Comparison of ENCODE assay signal across 8 cellular contexts in genomic region chr16:85557976-85558589, GRCh38. TPM values are rescaled to one million over a fixed set of nuclear protein-coding genes. Genes with fewer than 3 reads are reported as not detected.
DNase-seq lines count a peak whose midpoint lies in the region; ATAC-seq, FAIRE-seq and TF ChIP-seq lines count a peak whose summit lies in the region.

No MANE protein-coding gene starts in this region.

- ATAC-seq in DND-41 (ENCODE audit: insufficient read depth, low read depth) (no peak), right lobe of liver (peak in 1 of 4 donors; percentile 16), HG02840 (IDR thresholded peaks at IDR 0.05; ENCODE audit: low FRiP score, unreplicated experiment) (no peak)

- H3K4me2 ChIP-seq in DND-41 (ENCODE audit: insufficient read depth, low read length): peak overlapping the region; percentile 75
- peak overlapping the region; percentile 99 for H3K4me2 ChIP-seq in astrocyte (ENCODE audit: low read length)

- H3K36me3 Mint-ChIP-seq in astrocyte (ENCODE audit: low read depth, unreplicated experiment): no peaks in the 10 kb centered on the region

- peak overlapping the region; percentile 55 for H3K27ac Mint-ChIP-seq in astrocyte (ENCODE audit: unreplicated experiment)

- H3K4me3 Mint-ChIP-seq in astrocyte (ENCODE audit: unreplicated experiment): peak overlapping the region; percentile 84

- H3K79me2 ChIP-seq in DND-41 (ENCODE audit: insufficient read depth, low read length) (peaks cover 84% of the 10 kb centered on the region), astrocyte (ENCODE audit: insufficient read depth, low read length) (peaks cover 52% of the 10 kb centered on the region)

- peaks cover 4% of the 10 kb centered on the region for H3K27me3 Mint-ChIP-seq in astrocyte (ENCODE audit: low read depth, unreplicated experiment)

- H4K20me1 ChIP-seq in DND-41 (ENCODE audit: insufficient read depth, low read length) (peaks cover 63% of the 10 kb centered on the region), astrocyte (ENCODE audit: insufficient read depth, low read length) (peaks cover 62% of the 10 kb centered on the region)

- H2AFZ ChIP-seq in DND-41 (ENCODE audit: low read depth, low read length) (no peak overlapping the region), astrocyte (ENCODE audit: low read depth, low read length) (no peak overlapping the region)

- FAIRE-seq in astrocyte (lab: Jason Lieb, UNC): no peak

- TF ChIP-seq POLR2A in right lobe of liver (IDR thresholded peaks at IDR 0.05): no peak

- H3K9me3 Mint-ChIP-seq in astrocyte (ENCODE audit: unreplicated experiment): no peaks in the 10 kb centered on the region

- H3K27me3 ChIP-seq in DND-41 (ENCODE audit: insufficient read depth, low read length, poor library complexity) (no peaks in the 10 kb centered on the region), astrocyte (ENCODE audit: insufficient read depth, low read length) (no peaks in the 10 kb centered on the region), right lobe of liver (no peaks in the 10 kb centered on the region)

- H3K9ac ChIP-seq in DND-41 (ENCODE audit: low read depth, low read length) (peak overlapping the region; percentile 97), astrocyte (ENCODE audit: low read length) (peak overlapping the region; percentile 80)

- H3K4me1 ChIP-seq in DND-41 (ENCODE audit: insufficient read depth, low read length): peaks cover 62% of the 10 kb centered on the region
- peaks cover 19% of the 10 kb centered on the region for H3K4me1 ChIP-seq in astrocyte (ENCODE audit: insufficient read depth, low read length)
- peaks cover 0 to 45% (median 25%) of the 10 kb centered on the region in 4 donors for H3K4me1 ChIP-seq in right lobe of liver

- intact Hi-C loops in right lobe of liver (cut with DNase I): no loop called here

- H3K27ac ChIP-seq in DND-41 (ENCODE audit: low read length): peak overlapping the region; percentile 91
- no peak overlapping the region for H3K27ac ChIP-seq in astrocyte (ENCODE audit: low read depth, low read length)
- peak overlapping the region; percentile 80 to 96 (median 96) for H3K27ac ChIP-seq in right lobe of liver

- peaks cover 14% of the 10 kb centered on the region for H3K4me1 Mint-ChIP-seq in astrocyte (ENCODE audit: low read depth, unreplicated experiment)

- 4% methylated on average over 10 of the region's 12 CpGs for WGBS in right lobe of liver (ENCODE audit: insufficient coverage, low coverage, low lambda C conversion rate, missing lambda C conversion rate)

- no peaks in the 10 kb centered on the region for H3K9me3 ChIP-seq in DND-41 (ENCODE audit: insufficient read depth, low read length, severe bottlenecking)
- H3K9me3 ChIP-seq in astrocyte (ENCODE audit: insufficient read depth, low read depth, low read length): no peaks in the 10 kb centered on the region
- H3K9me3 ChIP-seq in right lobe of liver: no peaks in the 10 kb centered on the region

- H3K4me3 ChIP-seq in DND-41 (ENCODE audit: low read depth in 1 of 2, low read length in 2 of 2) (peak overlapping the region in 1 of 2 experiments; percentile 61; a peak in 3 of 4 replicates), astrocyte (ENCODE audit: insufficient read depth, low read depth, low read length) (peak overlapping the region; percentile 65), right lobe of liver (peak overlapping the region; percentile 64 to 91 (median 67))

- H3K36me3 ChIP-seq in DND-41 (ENCODE audit: insufficient read depth, low read length) (peaks cover 25% of the 10 kb centered on the region), astrocyte (ENCODE audit: insufficient read depth, low read length) (no peaks in the 10 kb centered on the region), right lobe of liver (no peaks in the 10 kb centered on the region)

- TF ChIP-seq CTCF in DND-41 (IDR thresholded peaks at IDR 0.05; ENCODE audit: borderline replicate concordance, extremely low read depth, low read length, poor library complexity, severe bottlenecking) (no peak), astrocyte (IDR thresholded peaks at IDR 0.05; ENCODE audit: insufficient read depth, low read depth, low read length) (no peak), right lobe of liver (IDR thresholded peaks at IDR 0.05) (no peak)

- no peak for DNase-seq in DND-41
- DNase-seq in NCI-H1105 treated with DMSO at 0.1 percent for 48 hours (lab: John Stamatoyannopoulos, UW): peak; percentile 80
- no peak for DNase-seq in astrocyte (ENCODE audit: low read depth)
- no peak for DNase-seq in right lobe of liver
- DNase-seq in stimulated activated CD4-positive, alpha-beta T cell treated with anti-CD3 and anti-CD28 coated beads, Interleukin-4, amount 100 ng/mL, for 1 hour: no peak
- no peak for DNase-seq in foreskin melanocyte
- no peak for DNase-seq in activated CD8-positive, alpha-beta memory T cell treated with anti-CD3 and anti-CD28 coated beads, Interleukin-2, amount 50 U/mL, for 4 hours

RNA-seq across cellular contexts. Expression of gene GSE1, which starts 55.0 kb away (rescaled TPM):
- total RNA-seq in astrocyte (30.1 and 35.0 TPM in 2 replicates), right lobe of liver (10 to 100 TPM; 30.0 to 48.0 (median 38.8) TPM)
